8 cellular contexts compared by ENCODE assay signal in genomic region chr6:119079288-119079809, GRCh38. TPM values are rescaled to one million over a fixed set of nuclear protein-coding genes. Genes with fewer than 3 reads are reported as not detected.
A peak's percentile ranks its signal among the peaks of the same experiment; 100 is the strongest.
DNase-seq lines count a peak whose midpoint lies in the region; ATAC-seq, FAIRE-seq and TF ChIP-seq lines count a peak whose summit lies in the region.

No MANE protein-coding gene starts in this region.

- peak; percentile 5 for DNase-seq in AG09309 (ENCODE audit: low read depth)
- peak; percentile 40 for DNase-seq in HS-27A (ENCODE audit: low read depth)
- DNase-seq in K562 (ENCODE audit: extremely low read depth in 1 of 4, low spot score in 3 of 4), result no peak
- DNase-seq in lower leg skin (ENCODE audit: low spot score in 2 of 2), result peak in 1 of 2 donors; percentile 15
- no peak for DNase-seq in type B pancreatic cell (ENCODE audit: extremely low spot score, unreplicated experiment)
- DNase-seq in inferior parietal cortex (ENCODE audit: extremely low spot score), result no peak

- no peaks in the 10 kb centered on the region for H4K20me1 ChIP-seq in K562 (replicated peaks; ENCODE audit: control insufficient read depth, insufficient read depth, low read length)

- CTCF ChIA-PET in K562 (lab: Yijun Ruan, JAX; ENCODE audit: low intra/inter-chr PET ratio), result interaction anchor here (0.6 kb wide), 1 partner anchor 111 kb away, joined by 3 read pairs; no protein-coding TSS in a partner anchor

- FAIRE-seq in K562 (lab: Jason Lieb, UNC), result no peak

- H3K27me3 Mint-ChIP-seq in type B pancreatic cell, result peaks cover 37% of the 10 kb centered on the region

- peak overlapping the region; percentile 81 to 95 for H3K9ac ChIP-seq in K562 (ENCODE audit: insufficient read depth in 1 of 2, low read depth in 2 of 2, low read length in 2 of 2)

- H2AFZ ChIP-seq in K562 (ENCODE audit: low read depth, low read length), result peak overlapping the region; percentile 98

- H3K27ac Mint-ChIP-seq in type B pancreatic cell, result peak overlapping the region; percentile 91

- peaks cover 14% of the 10 kb centered on the region for H3K4me1 Mint-ChIP-seq in type B pancreatic cell (ENCODE audit: unreplicated experiment)

- in situ Hi-C loops in K562 (cut with MboI), result no loop called here

- TF ChIP-seq CTCF in AG09309 (IDR thresholded peaks at IDR 0.05; ENCODE audit: control insufficient read depth, insufficient read depth, low read depth, low read length, missing control alignments) (no peak), K562 (IDR thresholded peaks at IDR 0.05 in 2 of 3, conservative IDR thresholded peaks at IDR 0.05 in 1 of 3; ENCODE audit: insufficient read depth in 2 of 3, low read depth in 1 of 3, low read length in 3 of 3) (no peak), lower leg skin (IDR thresholded peaks at IDR 0.05) (no peak), type B pancreatic cell (conservative IDR thresholded peaks at IDR 0.05) (no peak)

- no peaks in the 10 kb centered on the region for H3K36me3 Mint-ChIP-seq in type B pancreatic cell

- peak overlapping the region; percentile 79 for H3K27ac ChIP-seq in K562 (ENCODE audit: extremely low read depth, low read depth, low read length)

- no peaks in the 10 kb centered on the region for H3K36me3 ChIP-seq in K562 (ENCODE audit: control insufficient read depth, insufficient read depth, low read length)

- H3K27me3 ChIP-seq in K562 (ENCODE audit: control insufficient read depth in 2 of 2, insufficient read depth in 2 of 2, low read length in 2 of 2), result no peaks in the 10 kb centered on the region

- H3K9me3 ChIP-seq in K562 (replicated peaks; ENCODE audit: control insufficient read depth, insufficient read depth, low read depth, low read length), result peaks cover 4% of the 10 kb centered on the region; the same call in 1 of the 2 replicates

- no TSS peak for BruUV-seq in K562 (replicated peaks; lab: Mats Ljungman, UMichigan)

- intact Hi-C loops in K562 (cut with micrococcal nuclease), result loop anchor here (2.0 to 5.0 kb wide), 3 partner anchors 41 to 187 kb away; partner anchors contain the start of gene ASF1A
- intact Hi-C loops in lower leg skin (cut with DNase I; ENCODE audit: low total_unique reads), result no loop called here

- H3K79me2 ChIP-seq in K562 (ENCODE audit: control insufficient read depth, insufficient read depth, low read length), result peaks cover 21% of the 10 kb centered on the region; the same call in 2 of the 3 replicates

- peaks cover 13 to 15% of the 10 kb centered on the region in 2 experiments; a peak in 3 of 5 replicates for H3K4me1 ChIP-seq in K562 (replicated peaks in 1 of 2; ENCODE audit: control insufficient read depth in 2 of 2, insufficient read depth in 2 of 2, low read length in 2 of 2)

- H3K9me3 Mint-ChIP-seq in type B pancreatic cell, result no peaks in the 10 kb centered on the region

- H3K4me3 ChIP-seq in AG09309 (ENCODE audit: control insufficient read depth, low read depth, low read length), result peak overlapping the region; percentile 38
- H3K4me3 ChIP-seq in K562, result peak overlapping the region; percentile 74
- H3K4me3 ChIP-seq in lower leg skin (ENCODE audit: low read depth, poor library complexity, severe bottlenecking), result peak overlapping the region; percentile 53

- H3K4me3 Mint-ChIP-seq in type B pancreatic cell, result peak overlapping the region; percentile 97

- POLR2A ChIA-PET in K562 (lab: Yijun Ruan, JAX), result interaction anchor here (0.6 to 1.1 kb wide), 2 partner anchors 19 to 27 kb away, joined by 3 read pairs; no protein-coding TSS in a partner anchor

- 18% methylated on average over 9 of the region's 9 CpGs for WGBS in K562 (ENCODE audit: insufficient coverage, low coverage, missing lambda C conversion rate)
- WGBS in lower leg skin, 2 donors, result 6 to 10% methylated on average over 9 of the region's 9 CpGs

- ATAC-seq in K562 (no peak), GM19324 (IDR thresholded peaks at IDR 0.05; ENCODE audit: low FRiP score, unreplicated experiment) (no peak), HG03175 (IDR thresholded peaks at IDR 0.05; ENCODE audit: unreplicated experiment) (no peak)

- TF ChIP-seq EP300 in K562 (IDR thresholded peaks at IDR 0.05; ENCODE audit: low read length), result no peak

- no peak for TF ChIP-seq RAD21 in K562 (CRISPR knock-in tag; conservative IDR thresholded peaks at IDR 0.05 in 1 of 2, IDR thresholded peaks at IDR 0.05 in 1 of 2)

- no peaks in the 10 kb centered on the region for H3K9me1 ChIP-seq in K562 (ENCODE audit: control insufficient read depth, insufficient read depth, low read length)

- TF ChIP-seq POLR2A in K562 (conservative IDR thresholded peaks at IDR 0.05), result no peak
- no peak for TF ChIP-seq POLR2A in lower leg skin (IDR thresholded peaks at IDR 0.05)

- H3K4me2 ChIP-seq in K562 (ENCODE audit: insufficient read depth, low read length), result peak overlapping the region; percentile 93

TF ChIP-seq in K562, 482 proteins besides CTCF, POLR2A, EP300 and RAD21 (continues in another document):
- TF ChIP-seq DPF2 (IDR thresholded peaks at IDR 0.05), result peak; percentile 52; the same call in 1 of the 2 replicates
- TF ChIP-seq ARNT (IDR thresholded peaks at IDR 0.05), result 0 out of 4 replicates have a peak, but pooled peaks of 1 of the 2 experiments have one; percentile 47
- 0 out of 2 replicates have a peak, but pooled peaks have one; percentile 16 for TF ChIP-seq ZNF395 (CRISPR knock-in tag; IDR thresholded peaks at IDR 0.05)
- TF ChIP-seq, protein P1, sequence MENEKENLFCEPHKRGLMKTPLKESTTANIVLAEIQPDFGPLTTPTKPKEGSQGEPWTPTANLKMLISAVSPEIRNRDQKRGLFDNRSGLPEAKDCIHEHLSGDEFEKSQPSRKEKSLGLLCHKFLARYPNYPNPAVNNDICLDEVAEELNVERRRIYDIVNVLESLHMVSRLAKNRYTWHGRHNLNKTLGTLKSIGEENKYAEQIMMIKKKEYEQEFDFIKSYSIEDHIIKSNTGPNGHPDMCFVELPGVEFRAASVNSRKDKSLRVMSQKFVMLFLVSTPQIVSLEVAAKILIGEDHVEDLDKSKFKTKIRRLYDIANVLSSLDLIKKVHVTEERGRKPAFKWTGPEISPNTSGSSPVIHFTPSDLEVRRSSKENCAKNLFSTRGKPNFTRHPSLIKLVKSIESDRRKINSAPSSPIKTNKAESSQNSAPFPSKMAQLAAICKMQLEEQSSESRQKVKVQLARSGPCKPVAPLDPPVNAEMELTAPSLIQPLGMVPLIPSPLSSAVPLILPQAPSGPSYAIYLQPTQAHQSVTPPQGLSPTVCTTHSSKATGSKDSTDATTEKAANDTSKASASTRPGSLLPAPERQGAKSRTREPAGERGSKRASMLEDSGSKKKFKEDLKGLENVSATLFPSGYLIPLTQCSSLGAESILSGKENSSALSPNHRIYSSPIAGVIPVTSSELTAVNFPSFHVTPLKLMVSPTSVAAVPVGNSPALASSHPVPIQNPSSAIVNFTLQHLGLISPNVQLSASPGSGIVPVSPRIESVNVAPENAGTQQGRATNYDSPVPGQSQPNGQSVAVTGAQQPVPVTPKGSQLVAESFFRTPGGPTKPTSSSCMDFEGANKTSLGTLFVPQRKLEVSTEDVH (IDR thresholded peaks at IDR 0.05; ENCODE audit: low read depth, partially characterized antibody), result peak; percentile 53
- TF ChIP-seq KHSRP (IDR thresholded peaks at IDR 0.05), result no peak
- TF ChIP-seq PYGO2 (tag; IDR thresholded peaks at IDR 0.05), result no peak
- peak; percentile 4; the same call in 1 of the 2 replicates for TF ChIP-seq SP1 (CRISPR knock-in tag; IDR thresholded peaks at IDR 0.05)
- no peak for TF ChIP-seq TAF7 (tag; IDR thresholded peaks at IDR 0.05)
- TF ChIP-seq, protein P2, sequence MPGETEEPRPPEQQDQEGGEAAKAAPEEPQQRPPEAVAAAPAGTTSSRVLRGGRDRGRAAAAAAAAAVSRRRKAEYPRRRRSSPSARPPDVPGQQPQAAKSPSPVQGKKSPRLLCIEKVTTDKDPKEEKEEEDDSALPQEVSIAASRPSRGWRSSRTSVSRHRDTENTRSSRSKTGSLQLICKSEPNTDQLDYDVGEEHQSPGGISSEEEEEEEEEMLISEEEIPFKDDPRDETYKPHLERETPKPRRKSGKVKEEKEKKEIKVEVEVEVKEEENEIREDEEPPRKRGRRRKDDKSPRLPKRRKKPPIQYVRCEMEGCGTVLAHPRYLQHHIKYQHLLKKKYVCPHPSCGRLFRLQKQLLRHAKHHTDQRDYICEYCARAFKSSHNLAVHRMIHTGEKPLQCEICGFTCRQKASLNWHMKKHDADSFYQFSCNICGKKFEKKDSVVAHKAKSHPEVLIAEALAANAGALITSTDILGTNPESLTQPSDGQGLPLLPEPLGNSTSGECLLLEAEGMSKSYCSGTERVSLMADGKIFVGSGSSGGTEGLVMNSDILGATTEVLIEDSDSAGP (CRISPR knock-in tag; IDR thresholded peaks at IDR 0.05), result no peak

RNA-seq across cellular contexts. Expression of gene FAM184A, which starts 0.9 kb away (rescaled TPM):
- 4.1 and 23.9 TPM in 2 replicates for total RNA-seq in K562 (2011; cell fraction: chromatin; rRNA removed; ENCODE audit: low replicate concordance)
- 2.7 and 4.9 TPM in 2 replicates for total RNA-seq in K562 (2011; cell fraction: nucleolus; rRNA removed)
- total RNA-seq in K562 (2011; cell fraction: nucleoplasm; rRNA removed), result 8.4 and 13.0 TPM in 2 replicates
- total RNA-seq in K562 (2014; rRNA removed) (7.8 and 8.4 TPM in 2 replicates), K562 (2014; rRNA removed; fragmentation: Illumina TruSeq; extraction: Trizol) (16.8 and 18.7 TPM in 2 replicates), K562 (2015; rRNA removed; fragmentation: Illumina TruSeq; extraction: Trizol) (15.1 and 15.7 TPM in 2 replicates), K562 (2021) (9.5 and 13.6 TPM in 2 replicates), lower leg skin (1 to 10 TPM in 3 of 4 donors, under 1 TPM in 1; 0.57 to 3.4 (median 1.4) TPM), type B pancreatic cell (ENCODE audit: low replicate concordance) (3.4 and 7.5 TPM in 2 replicates)
- polyA plus RNA-seq in K562 (2011; rRNA removed) (10.7 and 13.1 TPM in 2 replicates), K562 (2014; fragmentation: Illumina TruSeq; extraction: Trizol) (11.2 and 15.1 TPM in 2 replicates), K562 (2014; fragmentation: Nextera tagmentation; extraction: Ambion mirVana) (1 to 10 TPM; 6.4 to 9.3 TPM), K562 (2014; rRNA removed) (9.9 and 10.1 TPM in 2 replicates)
- 1.9 and 4.1 TPM in 2 replicates for polyA plus RNA-seq in K562 (2011; cell fraction: cytosol; rRNA removed)
- polyA plus RNA-seq in K562 (2011; cell fraction: nucleus; rRNA removed), result 13.8 and 14.7 TPM in 2 replicates
- 6.3 and 8.8 TPM in 2 replicates for polyA plus RNA-seq in K562 (2012)
- polyA minus RNA-seq in K562 (2011; rRNA and poly(A)+ RNA removed), result 10.7 and 12.1 TPM in 2 replicates
- 3.3 and 6.6 TPM in 2 replicates for polyA minus RNA-seq in K562 (2011; cell fraction: cytosol; rRNA and poly(A)+ RNA removed)
- polyA minus RNA-seq in K562 (2011; cell fraction: nucleus; rRNA and poly(A)+ RNA removed), result 13.3 and 16.1 TPM in 2 replicates

Comparison
In these comparisons a context has a peak if more than half of its experiments do, and no peak if none do; other contexts are left out.
1. DNase-seq: peak in AG09309 (single experiment) and HS-27A (single experiment); none in K562 (0 of 4), type B pancreatic cell (single experiment) and inferior parietal cortex (single experiment).
2. Peak in every context shown above with its lines, with median percentiles within 50 percentile points of each other: H3K4me3 ChIP-seq.